Comparison of ENCODE assay signal across 8 cellular contexts in genomic region chr10:89392974-89393373, GRCh38. TPM values are rescaled to one million over a fixed set of nuclear protein-coding genes. Genes with fewer than 3 reads are reported as not detected.
DNase-seq lines count a peak whose midpoint lies in the region; ATAC-seq and TF ChIP-seq lines count a peak whose summit lies in the region.

No MANE protein-coding gene starts in this region.

- no peaks in the 10 kb centered on the region for H3K9me3 ChIP-seq in mononuclear cell (ENCODE audit: low read depth, low read length)
- H3K9me3 ChIP-seq in aorta (ENCODE audit: control insufficient read depth, low read length) = no peaks in the 10 kb centered on the region

- no peaks in the 10 kb centered on the region for H3K27me3 ChIP-seq in dorsolateral prefrontal cortex
- no peaks in the 10 kb centered on the region for H3K27me3 ChIP-seq in mononuclear cell (ENCODE audit: insufficient read depth, low read length)
- no peaks in the 10 kb centered on the region for H3K27me3 ChIP-seq in aorta (ENCODE audit: control insufficient read depth in 1 of 2, insufficient read depth in 2 of 2, low read length in 1 of 2)

- intact Hi-C loops in dorsolateral prefrontal cortex (cut with DNase I) = loop anchor here (5.0 kb wide), 3 partner anchors 111 to 176 kb away; partner anchors contain the start of gene LIPA (in 1 of the 2)
- intact Hi-C loops in aorta (cut with DNase I) = no loop called here

- ATAC-seq in GM21360 (IDR thresholded peaks at IDR 0.05; ENCODE audit: unreplicated experiment) = peak; percentile 37
- ATAC-seq in aorta (ENCODE audit: low FRiP score) = peak; percentile 81

- WGBS in aorta, 2 donors = 2 to 6% methylated on average over 2 of the region's 2 CpGs

- no peaks in the 10 kb centered on the region for H3K36me3 ChIP-seq in aorta (ENCODE audit: control insufficient read depth in 1 of 2, insufficient read depth in 2 of 2, low read length in 1 of 2)

- H3K4me1 ChIP-seq in mononuclear cell (ENCODE audit: insufficient read depth, low read length) = peaks cover 31% of the 10 kb centered on the region
- H3K4me1 ChIP-seq in aorta (ENCODE audit: control insufficient read depth in 1 of 2, insufficient read depth in 2 of 2, low read length in 2 of 2) = peaks cover 1 to 3% of the 10 kb centered on the region in 2 donors

- peak; percentile 93 for DNase-seq in AG10803 (ENCODE audit: low read depth)
- DNase-seq in NOMO-1 treated with dmso at 0.1 percent for 144 hours (lab: John Stamatoyannopoulos, UW; ENCODE audit: unreplicated experiment) = peak; percentile 4
- DNase-seq in dorsolateral prefrontal cortex = peak in 1 of 10 donors; percentile 25
- DNase-seq in aorta = no peak
- no peak for DNase-seq in GM19240 (ENCODE audit: insufficient read length, low spot score)
- DNase-seq in NCI-H1048 (lab: John Stamatoyannopoulos, UW) = no peak

- H3K27ac ChIP-seq in dorsolateral prefrontal cortex (peak overlapping the region; percentile 11 to 98 (median 93)), aorta (ENCODE audit: low read depth in 1 of 2, low read length in 2 of 2) (peak overlapping the region; percentile 67 to 71)

- TF ChIP-seq CTCF in AG10803 (conservative IDR thresholded peaks at IDR 0.05; ENCODE audit: low read length) (no peak), dorsolateral prefrontal cortex (IDR thresholded peaks at IDR 0.05 in 54 of 56, conservative IDR thresholded peaks at IDR 0.05 in 2 of 56; ENCODE audit: low read depth in 1 of 56, partially characterized antibody in 56 of 56) (no peak)

- H3K4me3 ChIP-seq in AG10803 (ENCODE audit: low read length) = peak overlapping the region; percentile 73
- H3K4me3 ChIP-seq in dorsolateral prefrontal cortex = peak overlapping the region; percentile 41 to 84 (median 68)
- H3K4me3 ChIP-seq in mononuclear cell (ENCODE audit: low read length) = peak overlapping the region; percentile 45
- H3K4me3 ChIP-seq in aorta (ENCODE audit: low read length in 2 of 2) = peak overlapping the region; percentile 90 to 98

RNA-seq across cellular contexts. Expression of gene IFIT1, which starts 0.6 kb away (rescaled TPM):
- total RNA-seq in dorsolateral prefrontal cortex = 100 to 1,000 TPM in 3 of 120 experiments, 10 to 100 TPM in 117; 23.2 to 313 (median 49.2) TPM
- 5.9 TPM for total RNA-seq in mononuclear cell
- 10 to 100 TPM; 13.2 to 17.9 TPM for total RNA-seq in aorta
- polyA plus RNA-seq in aorta = 10 to 100 TPM; 13.6 to 17.7 TPM

RNA-seq across cellular contexts. Expression of gene IFIT1B, which starts 15.1 kb away (rescaled TPM):
- total RNA-seq in dorsolateral prefrontal cortex (under 1 TPM in 12 of 120 experiments, not detected in 108; 0.25 to 0.92 (median 0.31) TPM), mononuclear cell (0.10 TPM), aorta (under 1 TPM; 0.16 to 0.87 TPM)
- not detected for polyA plus RNA-seq in aorta

RNA-seq across cellular contexts. Expression of gene IFIT5, which starts 21.4 kb away (rescaled TPM):
- 10 to 100 TPM; 10.6 to 33.5 (median 19.0) TPM for total RNA-seq in dorsolateral prefrontal cortex
- total RNA-seq in mononuclear cell = 50.7 TPM
- 10 to 100 TPM; 18.5 to 19.0 TPM for total RNA-seq in aorta
- 10 to 100 TPM; 13.3 to 14.3 TPM for polyA plus RNA-seq in aorta

Comparison
In these comparisons a context has a peak if more than half of its experiments do, and no peak if none do; other contexts are left out.
1. DNase-seq: peak in AG10803 (single experiment) and NOMO-1 treated with dmso at 0.1 percent for 144 hours (single experiment); none in aorta (0 of 2), GM19240 (single experiment) and NCI-H1048 (single experiment).
2. intact Hi-C loops: an anchor here in dorsolateral prefrontal cortex (5.0 kb wide); none called in aorta.
3. Peak in every context shown above with its lines, with median percentiles within 50 percentile points of each other: H3K4me3 ChIP-seq.